23 cellular contexts compared by ENCODE assay signal in the genomic region with DNA sequence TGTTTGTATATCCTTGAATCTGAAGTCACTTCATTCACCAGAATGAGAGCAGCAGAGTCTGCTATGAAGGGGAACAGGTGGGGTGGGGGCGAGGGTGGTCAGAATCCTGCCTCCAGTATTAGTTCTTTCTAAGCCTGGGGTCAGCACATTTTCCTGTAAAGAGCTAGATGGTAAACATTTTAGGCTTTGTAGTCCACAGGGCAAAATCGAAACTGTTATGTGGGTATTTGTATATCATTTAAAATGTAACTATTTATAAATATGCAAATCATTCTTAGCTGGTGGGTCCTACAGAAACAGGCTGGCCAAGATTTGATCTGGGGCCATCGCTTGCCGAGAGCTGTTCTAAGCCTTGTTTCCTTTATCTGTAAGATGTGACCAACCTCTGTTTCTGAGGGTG.
"Had no signal": no experiment of that assay in that cellular context is flagged by ENCODE, and none has a peak within 500 bp of the region (broad histone marks: within the 10 kb centered on the region; RNA-seq: fewer than 3 reads in every experiment).

No MANE protein-coding gene starts in this region.

- DNase-seq: IMR-90, Karpas-422, KG1, NCI-H1092, NCI-H1105 treated with DMSO at 0.1 percent for 48 hours, NCI-H1417 treated with DMSO at 0.1 percent for 48 hours, NCI-H146, NCI-H1694 treated with DMSO at 0.1 percent for 48 hours, NCI-H1930, NCI-H2081 treated with DMSO at 0.1 percent for 48 hours, NCI-H2171, NCI-H226, NCI-H446, NCI-H510A, NCI-H524 treated with DMSO at 0.1 percent for 48 hours, NCI-H748 treated with DMSO at 0.1 percent for 48 hours, PC-3, Right ventricle myocardium superior, SIG-M5 had no signal

- H3K36me3 ChIP-seq: SJSA1 had no signal

- H3K4me1 ChIP-seq: SJSA1 had no signal

- H3K9me3 ChIP-seq: SJSA1 had no signal

- H3K27ac ChIP-seq: SJSA1, SK-N-MC had no signal

- H3K4me3 ChIP-seq: SJSA1, SK-N-MC had no signal

- ATAC-seq: HepG2, Panc1, PC-3 had no signal
